ENCODE assay signal across 9 cellular contexts in genomic region chrY:12905910-12906309, GRCh38. TPM values are rescaled to one million over a fixed set of nuclear protein-coding genes. Genes with fewer than 3 reads are reported as not detected.
DNase-seq lines count a peak whose midpoint lies in the region; ATAC-seq and TF ChIP-seq lines count a peak whose summit lies in the region.
"Had no signal": no experiment of that assay in that cellular context is flagged by ENCODE, and none has a peak within 500 bp of the region (broad histone marks: within the 10 kb centered on the region; RNA-seq: fewer than 3 reads in every experiment).

No MANE protein-coding gene starts in this region.

- DNase-seq in EH (ENCODE audit: low read depth), result peak; percentile 24
- DNase-seq in left kidney (ENCODE audit: low read depth, low spot score), result peak; percentile 58
- DNase-seq in AML-193 (lab: John Stamatoyannopoulos, UW), result no peak
- DNase-seq in progenitor cell of endocrine pancreas (ENCODE audit: low spot score, unreplicated experiment), result no peak
- DNase-seq in amniotic stem cell (lab: John Stamatoyannopoulos, UW), result no peak
- DNase-seq: retina had no signal

- H3K27me3 Mint-ChIP-seq in activated T-helper 17 cell treated with anti-CD3 and anti-CD28 coated beads, Interleukin-2, amount 50 U/mL, for 72 hours, result no peaks in the 10 kb centered on the region
- H3K27me3 Mint-ChIP-seq in progenitor cell of endocrine pancreas, result no peaks in the 10 kb centered on the region

- H3K27ac Mint-ChIP-seq in activated T-helper 17 cell treated with anti-CD3 and anti-CD28 coated beads, Interleukin-2, amount 50 U/mL, for 72 hours, result peak overlapping the region; percentile 100
- no peak overlapping the region for H3K27ac Mint-ChIP-seq in progenitor cell of endocrine pancreas

- peak overlapping the region; percentile 99 for H3K27ac ChIP-seq in ACC112 (ENCODE audit: low read depth, low read length)

- no peak overlapping the region for H2AFZ ChIP-seq in ACC112 (ENCODE audit: low read length, unreplicated experiment)

- peaks cover 65% of the 10 kb centered on the region for H3K36me3 Mint-ChIP-seq in activated T-helper 17 cell treated with anti-CD3 and anti-CD28 coated beads, Interleukin-2, amount 50 U/mL, for 72 hours (ENCODE audit: low read depth)
- H3K36me3 Mint-ChIP-seq in progenitor cell of endocrine pancreas (ENCODE audit: insufficient read depth), result no peaks in the 10 kb centered on the region

- H3K4me3 ChIP-seq in ACC112 (ENCODE audit: low read depth, low read length), result peak overlapping the region; percentile 100

- H3K27me3 ChIP-seq in ACC112 (ENCODE audit: insufficient read depth, low read length), result no peaks in the 10 kb centered on the region

- no peak for TF ChIP-seq CTCF in progenitor cell of endocrine pancreas (IDR thresholded peaks at IDR 0.05; ENCODE audit: unreplicated experiment)

- H3K9me3 Mint-ChIP-seq in activated T-helper 17 cell treated with anti-CD3 and anti-CD28 coated beads, Interleukin-2, amount 50 U/mL, for 72 hours, result no peaks in the 10 kb centered on the region
- no peaks in the 10 kb centered on the region for H3K9me3 Mint-ChIP-seq in progenitor cell of endocrine pancreas (ENCODE audit: low read depth)

- ATAC-seq in activated T-helper 17 cell treated with anti-CD3 and anti-CD28 coated beads, Interleukin-2, amount 50 U/mL, for 72 hours (replicated peaks), result no peak
- no peak for ATAC-seq in HG02610 (IDR thresholded peaks at IDR 0.05; ENCODE audit: unreplicated experiment)

- peaks cover 61% of the 10 kb centered on the region for H3K79me2 ChIP-seq in ACC112 (ENCODE audit: control insufficient read depth, insufficient read depth, low read length, unreplicated experiment)

- H3K4me1 ChIP-seq in ACC112 (ENCODE audit: control insufficient read depth, insufficient read depth, low read length, unreplicated experiment), result no peaks in the 10 kb centered on the region

- peak overlapping the region; percentile 97 for H3K4me3 Mint-ChIP-seq in activated T-helper 17 cell treated with anti-CD3 and anti-CD28 coated beads, Interleukin-2, amount 50 U/mL, for 72 hours
- H3K4me3 Mint-ChIP-seq in progenitor cell of endocrine pancreas (ENCODE audit: low read depth), result no peak overlapping the region

- H3K36me3 ChIP-seq in ACC112 (ENCODE audit: insufficient read depth, low read length), result peaks cover 6% of the 10 kb centered on the region; the same call in 1 of the 2 replicates

- peaks cover 13% of the 10 kb centered on the region for H3K4me1 Mint-ChIP-seq in activated T-helper 17 cell treated with anti-CD3 and anti-CD28 coated beads, Interleukin-2, amount 50 U/mL, for 72 hours
- H3K4me1 Mint-ChIP-seq in progenitor cell of endocrine pancreas (ENCODE audit: low read depth), result no peaks in the 10 kb centered on the region

RNA-seq across cellular contexts. Expression of gene DDX3Y, which starts 1.2 kb away (rescaled TPM):
- 100 to 1,000 TPM; 105 to 225 TPM for total RNA-seq in activated T-helper 17 cell treated with anti-CD3 and anti-CD28 coated beads, Interleukin-2, amount 50 U/mL, for 72 hours
- total RNA-seq in progenitor cell of endocrine pancreas, result not detected in 2 replicates

Comparison
In these comparisons a context has a peak if more than half of its experiments do, and no peak if none do; other contexts are left out.
1. DNase-seq: peak in EH (single experiment) and left kidney (single experiment); none in AML-193 (0 of 2), progenitor cell of endocrine pancreas (single experiment) and amniotic stem cell (single experiment).